Comparison of ENCODE assay signal across 1 cellular context in the genomic region with DNA sequence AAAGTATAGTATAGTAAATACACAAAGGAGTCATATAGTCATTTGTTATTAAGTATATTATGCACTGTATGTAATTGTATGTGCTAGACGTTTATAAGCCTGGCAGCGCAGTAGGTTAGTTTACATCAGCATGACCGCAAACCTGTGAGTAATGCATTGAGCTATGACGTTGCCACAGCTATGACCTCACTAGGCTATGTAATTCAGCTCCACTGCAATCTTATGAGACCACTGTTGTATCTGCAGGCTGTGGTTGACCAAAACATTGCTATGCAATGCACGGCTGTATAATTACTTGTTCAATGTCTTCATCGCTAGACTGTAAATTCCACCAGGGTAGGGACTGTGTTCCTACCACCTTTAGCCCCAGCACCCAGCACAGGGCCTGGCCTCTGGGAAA.
TF ChIP-seq lines count a peak whose summit lies in the region.

No MANE protein-coding gene starts in this region.

TF ChIP-seq in IMR-90, 13 proteins besides CTCF, POLR2A, EP300 and RAD21:
- TF ChIP-seq CEBPB (IDR thresholded peaks at IDR 0.05; ENCODE audit: low read depth, low read length) = no peak
- TF ChIP-seq RCOR1 (IDR thresholded peaks at IDR 0.05; ENCODE audit: insufficient replicate concordance, low read length) = no peak
- no peak for TF ChIP-seq BHLHE40 (IDR thresholded peaks at IDR 0.05; ENCODE audit: low read depth, low read length)
- TF ChIP-seq NFE2L2 (IDR thresholded peaks at IDR 0.05; ENCODE audit: low read depth, low read length) = no peak
- TF ChIP-seq FOS (IDR thresholded peaks at IDR 0.05; ENCODE audit: low read depth, low read length) = no peak
- TF ChIP-seq MAZ (IDR thresholded peaks at IDR 0.05; ENCODE audit: borderline replicate concordance, low read depth, low read length) = no peak
- TF ChIP-seq USF2 (IDR thresholded peaks at IDR 0.05; ENCODE audit: low read depth, low read length) = no peak
- TF ChIP-seq CHD1 (IDR thresholded peaks at IDR 0.05; ENCODE audit: low read depth, low read length) = no peak
- no peak for TF ChIP-seq MAFK (IDR thresholded peaks at IDR 0.05; ENCODE audit: low read depth, low read length)
- no peak for TF ChIP-seq RFX5 (IDR thresholded peaks at IDR 0.05; ENCODE audit: low read depth, low read length)
- TF ChIP-seq ELK1 (IDR thresholded peaks at IDR 0.05; ENCODE audit: borderline replicate concordance, low read depth, low read length) = no peak
- no peak for TF ChIP-seq SMC3 (IDR thresholded peaks at IDR 0.05; ENCODE audit: low read depth, low read length)
- TF ChIP-seq MXI1 (IDR thresholded peaks at IDR 0.05; ENCODE audit: borderline replicate concordance, low read depth, low read length) = no peak
